1 cellular context compared by ENCODE assay signal in genomic region chr13:44141725-44142539, GRCh38.
A peak's percentile ranks its signal among the peaks of the same experiment; 100 is the strongest.
TF ChIP-seq lines count a peak whose summit lies in the region.

No MANE protein-coding gene starts in this region.

TF ChIP-seq in K562, 482 proteins besides CTCF, POLR2A, EP300 and RAD21 (continued from another document and continues in another):
- TF ChIP-seq NRF1 (conservative IDR thresholded peaks at IDR 0.05 in 1 of 2, IDR thresholded peaks at IDR 0.05 in 1 of 2): peak; percentile 74 to 77
- no peak for TF ChIP-seq EZH2 (IDR thresholded peaks at IDR 0.05; ENCODE audit: borderline replicate concordance, low read depth, low read length)
- TF ChIP-seq BRCA1 (IDR thresholded peaks at IDR 0.05): no peak
- no peak for TF ChIP-seq BRCA1 (CRISPR knock-in tag; IDR thresholded peaks at IDR 0.05)
- TF ChIP-seq TEAD1 (CRISPR knock-in tag; IDR thresholded peaks at IDR 0.05): no peak
- no peak for TF ChIP-seq ZNF41 (CRISPR knock-in tag; conservative IDR thresholded peaks at IDR 0.05)
- no peak for TF ChIP-seq SREBF1 (IDR thresholded peaks at IDR 0.05; ENCODE audit: borderline replicate concordance, low read depth, low read length)
- TF ChIP-seq NCOA6 (IDR thresholded peaks at IDR 0.05): peak; percentile 66
- peak; percentile 83; the same call in 1 of the 2 replicates for TF ChIP-seq L3MBTL2 (IDR thresholded peaks at IDR 0.05)
- no peak for TF ChIP-seq ELK1 (CRISPR knock-in tag; IDR thresholded peaks at IDR 0.05)
- peak in 1 of 2 experiments; percentile 66; a peak in 1 of 4 replicates for TF ChIP-seq ZNF639 (CRISPR knock-in tag; conservative IDR thresholded peaks at IDR 0.05 in 1 of 2, IDR thresholded peaks at IDR 0.05 in 1 of 2)
- TF ChIP-seq MBD2 (IDR thresholded peaks at IDR 0.05; ENCODE audit: borderline replicate concordance, low read depth): peak; percentile 40; the same call in 1 of the 2 replicates
- no peak for TF ChIP-seq ZFP91 (CRISPR knock-in tag; IDR thresholded peaks at IDR 0.05)
- TF ChIP-seq ZFX (CRISPR knock-in tag; IDR thresholded peaks at IDR 0.05): peak; percentile 92
- no peak for TF ChIP-seq E2F8 (IDR thresholded peaks at IDR 0.05; ENCODE audit: low read depth, partially characterized antibody)
- peak; percentile 84 for TF ChIP-seq MGA (IDR thresholded peaks at IDR 0.05)
- peak; percentile 74; the same call in 1 of the 2 replicates for TF ChIP-seq SNIP1 (IDR thresholded peaks at IDR 0.05; ENCODE audit: low read depth)
- TF ChIP-seq TAF1 (IDR thresholded peaks at IDR 0.05; ENCODE audit: control insufficient read depth, extremely low read depth, insufficient read depth, low read length, severe bottlenecking): peak; percentile 16
- TF ChIP-seq E2F6 (IDR thresholded peaks at IDR 0.05; ENCODE audit: borderline replicate concordance in 1 of 2, extremely low read depth in 1 of 2, insufficient read depth in 1 of 2, insufficient read length in 1 of 2, low read depth in 1 of 2, low read length in 1 of 2, poor library complexity in 1 of 2, severe bottlenecking in 1 of 2): peak; percentile 50 to 68
- TF ChIP-seq XRCC4 (IDR thresholded peaks at IDR 0.05; ENCODE audit: extremely low read depth, insufficient read depth, insufficient read length): no peak
- TF ChIP-seq RFX7 (CRISPR knock-in tag; IDR thresholded peaks at IDR 0.05): no peak
- 0 out of 3 replicates have a peak, but pooled peaks of 1 of the 2 experiments have one; percentile 32 for TF ChIP-seq CBX3 (IDR thresholded peaks at IDR 0.05; ENCODE audit: borderline replicate concordance in 1 of 2, low read length in 2 of 2)
- no peak for TF ChIP-seq HOMEZ (CRISPR knock-in tag; IDR thresholded peaks at IDR 0.05)
- TF ChIP-seq CREM (IDR thresholded peaks at IDR 0.05; ENCODE audit: low read depth): peak; percentile 30; the same call in 1 of the 2 replicates
- no peak for TF ChIP-seq NCOA1 (IDR thresholded peaks at IDR 0.05; ENCODE audit: low read depth)
- TF ChIP-seq ZNF592 (IDR thresholded peaks at IDR 0.05): 0 out of 2 replicates have a peak, but pooled peaks have one; percentile 30
- TF ChIP-seq TRIM24 (IDR thresholded peaks at IDR 0.05): no peak
- no peak for TF ChIP-seq GABPB1 (CRISPR knock-in tag; IDR thresholded peaks at IDR 0.05)
- no peak for TF ChIP-seq MAFF (IDR thresholded peaks at IDR 0.05; ENCODE audit: low read length)
